In genomic region chr11:74493816-74494630, GRCh38 we compare ENCODE assay signal across 9 cellular contexts. TPM values are rescaled to one million over a fixed set of nuclear protein-coding genes. Genes with fewer than 3 reads are reported as not detected.
DNase-seq lines count a peak whose midpoint lies in the region; ATAC-seq, FAIRE-seq and TF ChIP-seq lines count a peak whose summit lies in the region.
"Had no signal": no experiment of that assay in that cellular context is flagged by ENCODE, and none has a peak within 500 bp of the region (broad histone marks: within the 10 kb centered on the region; RNA-seq: fewer than 3 reads in every experiment).

No MANE protein-coding gene starts in this region.

- peaks cover 9% of the 10 kb centered on the region for H3K4me1 ChIP-seq in Panc1 (ENCODE audit: control insufficient read depth, insufficient read depth, low read length)
- H3K4me1 ChIP-seq in endothelial cell of umbilical vein (ENCODE audit: control insufficient read depth, extremely low read depth, insufficient read depth, low read length), result peaks cover 4% of the 10 kb centered on the region

- peak overlapping the region; percentile 83 for H3K4me3 Mint-ChIP-seq in activated naive CD4-positive, alpha-beta T cell treated with anti-CD3 and anti-CD28 coated beads for 36 hours

- H3K9me3 Mint-ChIP-seq in activated naive CD4-positive, alpha-beta T cell treated with anti-CD3 and anti-CD28 coated beads for 36 hours, result no peaks in the 10 kb centered on the region

- H3K9ac ChIP-seq in endothelial cell of umbilical vein (replicated peaks; ENCODE audit: extremely low read depth, insufficient read depth, low read length), result no peak overlapping the region

- peak overlapping the region; percentile 83 for H3K27ac ChIP-seq in Panc1 (ENCODE audit: low read length)
- no peak overlapping the region for H3K27ac ChIP-seq in endothelial cell of umbilical vein (ENCODE audit: insufficient read depth, low read depth, low read length)

- no peak for TF ChIP-seq POLR2A in endothelial cell of umbilical vein (IDR thresholded peaks at IDR 0.05; ENCODE audit: low read depth, low read length)

- H4K20me1 ChIP-seq in endothelial cell of umbilical vein (replicated peaks; ENCODE audit: control insufficient read depth, extremely low read depth, insufficient read depth, low read length), result no peaks in the 10 kb centered on the region

- in situ Hi-C loops in Panc1 (cut with HindIII; ENCODE audit: low pct_unique_long_range_greater_than_20kb, low sequenced_read_pairs), result no loop called here

- intact Hi-C loops in activated naive CD4-positive, alpha-beta T cell treated with anti-CD3 and anti-CD28 coated beads for 36 hours (cut with micrococcal nuclease), result loop anchor here (1.0 to 10.0 kb wide), 10 partner anchors 96 to 851 kb away; partner anchors contain the start of genes C2CD3, COA4, PAAF1 and PGM2L1
- intact Hi-C loops in Panc1 (cut with micrococcal nuclease; ENCODE audit: unreplicated experiment), result no loop called here
- intact Hi-C loops in endothelial cell of umbilical vein (cut with micrococcal nuclease), result loop anchor here (1.0 kb wide), 1 partner anchor 65 kb away; no protein-coding TSS in a partner anchor

- H3K4me3 ChIP-seq in Panc1 (ENCODE audit: low read depth in 2 of 2, low read length in 2 of 2), result peak overlapping the region; percentile 80 to 84
- H3K4me3 ChIP-seq in endothelial cell of umbilical vein (replicated peaks in 1 of 3; ENCODE audit: insufficient read depth in 1 of 3, low read depth in 1 of 3, low read length in 3 of 3), result peak overlapping the region; percentile 4 to 69 (median 52)

- H2AFZ ChIP-seq in endothelial cell of umbilical vein (ENCODE audit: low read depth, low read length), result peak overlapping the region; percentile 66

- peak overlapping the region; percentile 75 for H3K27ac Mint-ChIP-seq in activated naive CD4-positive, alpha-beta T cell treated with anti-CD3 and anti-CD28 coated beads for 36 hours

- POLR2A ChIA-PET in Panc1 (lab: Charles Lee) (interaction anchor here (0.6 kb wide), 2 partner anchors 41 to 99 kb away, joined by 3 to 6 read pairs; partner anchors contain the start of gene POLD3), endothelial cell of umbilical vein (lab: Charles Lee) (interaction anchor here (0.8 to 1.7 kb wide), 2 partner anchors 41 to 203 kb away, joined by 3 to 6 read pairs; no protein-coding TSS in a partner anchor)

- H3K9me1 ChIP-seq in endothelial cell of umbilical vein (replicated peaks; ENCODE audit: control insufficient read depth, extremely low read depth, insufficient read depth, low read length), result no peaks in the 10 kb centered on the region

- H3K36me3 ChIP-seq in Panc1 (ENCODE audit: control insufficient read depth, insufficient read depth, low read length), result no peaks in the 10 kb centered on the region
- H3K36me3 ChIP-seq in endothelial cell of umbilical vein (ENCODE audit: control insufficient read depth in 2 of 2, extremely low read depth in 1 of 2, insufficient read depth in 2 of 2, low read length in 2 of 2), result no peaks in the 10 kb centered on the region

- no TSS peak for BruUV-seq in Panc1 (replicated peaks; lab: Mats Ljungman, UMichigan)
- BruUV-seq in endothelial cell of umbilical vein (replicated peaks; lab: Mats Ljungman, UMichigan), result no TSS peak

- ATAC-seq in Panc1 (no peak), HG02852 (IDR thresholded peaks at IDR 0.05; ENCODE audit: unreplicated experiment) (no peak), GM18861 (IDR thresholded peaks at IDR 0.05; ENCODE audit: unreplicated experiment) (no peak)

- H3K27me3 Mint-ChIP-seq in activated naive CD4-positive, alpha-beta T cell treated with anti-CD3 and anti-CD28 coated beads for 36 hours (ENCODE audit: low read depth), result no peaks in the 10 kb centered on the region

- CTCF ChIA-PET in activated naive CD4-positive, alpha-beta T cell treated with anti-CD3 and anti-CD28 coated beads for 36 hours (lab: Charles Lee), result interaction anchor here (1.7 to 4.0 kb wide), 2 partner anchors 41 to 44 kb away, joined by 7 to 21 read pairs; no protein-coding TSS in a partner anchor
- CTCF ChIA-PET in Panc1 (lab: Charles Lee) (interaction anchor here (0.7 to 0.8 kb wide), 2 partner anchors 42 to 44 kb away, joined by 3 read pairs; no protein-coding TSS in a partner anchor), endothelial cell of umbilical vein (lab: Charles Lee) (interaction anchor here (0.6 to 2.4 kb wide), 15 partner anchors 9 to 755 kb away, joined by 3 to 22 read pairs (median 3); partner anchors contain the start of genes KCNE3 and POLD3)

- no peaks in the 10 kb centered on the region for H3K36me3 Mint-ChIP-seq in activated naive CD4-positive, alpha-beta T cell treated with anti-CD3 and anti-CD28 coated beads for 36 hours (ENCODE audit: low read depth)

- dilution Hi-C loops in endothelial cell of umbilical vein (cut with MboI; ENCODE audit: extremely low pct_ligation_motif_present, low sequenced_read_pairs), result no loop called here

- H3K79me2 ChIP-seq in endothelial cell of umbilical vein (ENCODE audit: control insufficient read depth, insufficient read depth, low read length), result no peaks in the 10 kb centered on the region

- H3K4me1 Mint-ChIP-seq in activated naive CD4-positive, alpha-beta T cell treated with anti-CD3 and anti-CD28 coated beads for 36 hours (ENCODE audit: low read depth), result peaks cover 17% of the 10 kb centered on the region

- TF ChIP-seq CTCF in Panc1 (IDR thresholded peaks at IDR 0.05), result no peak
- TF ChIP-seq CTCF in endothelial cell of umbilical vein (IDR thresholded peaks at IDR 0.05; ENCODE audit: extremely low read depth in 1 of 2, insufficient read depth in 1 of 2, low read depth in 1 of 2, low read length in 2 of 2), result no peak

- H3K4me2 ChIP-seq in endothelial cell of umbilical vein (ENCODE audit: insufficient read depth, low read length), result peak overlapping the region; percentile 74

- H3K9me3 ChIP-seq in Panc1 (ENCODE audit: control insufficient read depth, insufficient read depth, low read depth, low read length), result no peaks in the 10 kb centered on the region
- H3K9me3 ChIP-seq in endothelial cell of umbilical vein (replicated peaks; ENCODE audit: control insufficient read depth, insufficient read depth, low read length), result no peaks in the 10 kb centered on the region

- no peak for FAIRE-seq in endothelial cell of umbilical vein (lab: Jason Lieb, UNC)
- FAIRE-seq: islet of Langerhans had no signal

- no peak for DNase-seq in activated naive CD4-positive, alpha-beta T cell treated with anti-CD3 and anti-CD28 coated beads for 36 hours
- DNase-seq in activated naive CD4-positive, alpha-beta T cell treated with anti-CD3 and anti-CD28 coated beads, Interleukin-2, amount 50 U/mL, for 16 hours, result no peak
- DNase-seq in Panc1 (ENCODE audit: low read depth, low spot score) (no peak), endothelial cell of umbilical vein (ENCODE audit: low read depth, low spot score) (no peak), non-pigmented ciliary epithelial cell (ENCODE audit: low read depth) (peak; percentile 13), iPS-NIHi11 (ENCODE audit: low spot score) (no peak)

- H3K27me3 ChIP-seq in Panc1 (ENCODE audit: control insufficient read depth, insufficient read depth, low read length) (no peaks in the 10 kb centered on the region), endothelial cell of umbilical vein (ENCODE audit: control insufficient read depth in 2 of 2, insufficient read depth in 2 of 2, low read length in 2 of 2) (peaks cover 3 to 7% of the 10 kb centered on the region in 2 experiments)

TF ChIP-seq in endothelial cell of umbilical vein, 7 proteins besides CTCF, POLR2A, EP300 and RAD21:
- no peak for TF ChIP-seq POLR2AphosphoS5 (IDR thresholded peaks at IDR 0.05; ENCODE audit: insufficient read depth, low read depth, low read length)
- TF ChIP-seq FOS (IDR thresholded peaks at IDR 0.05; ENCODE audit: borderline replicate concordance, insufficient read depth, low read length), result no peak
- TF ChIP-seq GATA2 (IDR thresholded peaks at IDR 0.05; ENCODE audit: insufficient read depth, insufficient read length, low read depth, low read length), result no peak
- TF ChIP-seq EZH2 (IDR thresholded peaks at IDR 0.05; ENCODE audit: borderline replicate concordance, low read depth, low read length, severe bottlenecking), result no peak
- no peak for TF ChIP-seq MAX (IDR thresholded peaks at IDR 0.05; ENCODE audit: insufficient read depth, insufficient read length)
- no peak for TF ChIP-seq MYC (IDR thresholded peaks at IDR 0.05; ENCODE audit: low read depth, low read length)
- TF ChIP-seq JUN (IDR thresholded peaks at IDR 0.05; ENCODE audit: borderline replicate concordance, insufficient read depth, insufficient read length, low read depth), result no peak

RNA-seq across cellular contexts. Expression of gene LIPT2, which starts 0.5 kb away (rescaled TPM):
- 1 to 10 TPM; 3.1 to 5.6 TPM for total RNA-seq in activated naive CD4-positive, alpha-beta T cell treated with anti-CD3 and anti-CD28 coated beads for 36 hours
- total RNA-seq in Panc1 (2021; ENCODE audit: unreplicated experiment), result 6.2 TPM
- polyA plus RNA-seq in Panc1 (2012; ENCODE audit: insufficient read length), result 5.8 TPM
- 1.7 and 3.2 TPM in 2 replicates for total RNA-seq in endothelial cell of umbilical vein
- 4.0 and 4.1 TPM in 2 replicates for polyA plus RNA-seq in endothelial cell of umbilical vein
- polyA plus RNA-seq in endothelial cell of umbilical vein (2011; cell fraction: cytosol; rRNA removed), result 3.0 and 3.1 TPM in 2 replicates
- polyA plus RNA-seq in endothelial cell of umbilical vein (2011; cell fraction: nucleus; rRNA removed), result 1.8 and 3.0 TPM in 2 replicates
- polyA plus RNA-seq in endothelial cell of umbilical vein (2012), result 1.1 and 1.8 TPM in 2 replicates
- 3.3 and 5.6 TPM in 2 replicates for polyA minus RNA-seq in endothelial cell of umbilical vein
- polyA minus RNA-seq in endothelial cell of umbilical vein (2011; cell fraction: cytosol; rRNA and poly(A)+ RNA removed), result 4.3 TPM
- polyA minus RNA-seq in endothelial cell of umbilical vein (2011; cell fraction: nucleus; rRNA and poly(A)+ RNA removed), result 2.7 and 3.3 TPM in 2 replicates

RNA-seq across cellular contexts. Expression of gene KCNE3, which starts 26.7 kb away (rescaled TPM):
- total RNA-seq in activated naive CD4-positive, alpha-beta T cell treated with anti-CD3 and anti-CD28 coated beads for 36 hours, result not detected
- 0.15 TPM for total RNA-seq in Panc1 (2021; ENCODE audit: unreplicated experiment)
- polyA plus RNA-seq in Panc1 (2012; ENCODE audit: insufficient read length), result 0.67 TPM
- 1.3 and 2.2 TPM in 2 replicates for total RNA-seq in endothelial cell of umbilical vein
- polyA plus RNA-seq in endothelial cell of umbilical vein, result 0.51 and 0.97 TPM in 2 replicates
- polyA plus RNA-seq in endothelial cell of umbilical vein (2011; cell fraction: cytosol; rRNA removed), result 0.55 and 0.97 TPM in 2 replicates
- 1.0 TPM in 2 replicates for polyA plus RNA-seq in endothelial cell of umbilical vein (2011; cell fraction: nucleus; rRNA removed)
- polyA plus RNA-seq in endothelial cell of umbilical vein (2012), result 0.26 and 0.37 TPM in 2 replicates
- 0.61 and 2.0 TPM in 2 replicates for polyA minus RNA-seq in endothelial cell of umbilical vein
- not detected for polyA minus RNA-seq in endothelial cell of umbilical vein (2011; cell fraction: cytosol; rRNA and poly(A)+ RNA removed)
- 0.14 and 0.29 TPM in 2 replicates for polyA minus RNA-seq in endothelial cell of umbilical vein (2011; cell fraction: nucleus; rRNA and poly(A)+ RNA removed)
